ENCODE assay signal across 3 cellular contexts in the genomic region with DNA sequence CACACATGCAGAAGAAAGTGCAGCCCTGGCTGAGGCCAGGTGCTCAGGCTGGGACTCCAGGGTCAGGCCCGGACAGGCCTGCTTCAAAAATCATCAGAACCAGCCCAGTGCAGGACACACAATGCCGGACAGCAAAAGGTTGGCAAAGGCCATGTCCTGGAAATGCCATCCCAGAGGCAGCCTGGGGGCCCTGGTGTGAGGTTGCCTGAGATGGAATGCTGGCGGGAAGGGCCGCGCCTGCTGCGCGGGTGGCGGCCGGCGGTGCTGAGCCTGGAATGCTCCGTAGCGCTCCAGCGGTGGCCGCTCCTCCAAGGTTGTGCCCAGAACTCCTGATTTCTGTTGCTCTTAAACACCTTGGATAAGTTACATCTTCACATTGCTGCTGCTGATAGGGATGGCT.
TF ChIP-seq lines count a peak whose summit lies in the region.

No MANE protein-coding gene starts in this region.

TF ChIP-seq in Ishikawa, 13 proteins besides CTCF, POLR2A, EP300 and RAD21:
- TF ChIP-seq NFIC (IDR thresholded peaks at IDR 0.05): peak; percentile 38; the same call in 1 of the 2 replicates
- no peak for TF ChIP-seq CEBPB (IDR thresholded peaks at IDR 0.05)
- TF ChIP-seq, protein P1, sequence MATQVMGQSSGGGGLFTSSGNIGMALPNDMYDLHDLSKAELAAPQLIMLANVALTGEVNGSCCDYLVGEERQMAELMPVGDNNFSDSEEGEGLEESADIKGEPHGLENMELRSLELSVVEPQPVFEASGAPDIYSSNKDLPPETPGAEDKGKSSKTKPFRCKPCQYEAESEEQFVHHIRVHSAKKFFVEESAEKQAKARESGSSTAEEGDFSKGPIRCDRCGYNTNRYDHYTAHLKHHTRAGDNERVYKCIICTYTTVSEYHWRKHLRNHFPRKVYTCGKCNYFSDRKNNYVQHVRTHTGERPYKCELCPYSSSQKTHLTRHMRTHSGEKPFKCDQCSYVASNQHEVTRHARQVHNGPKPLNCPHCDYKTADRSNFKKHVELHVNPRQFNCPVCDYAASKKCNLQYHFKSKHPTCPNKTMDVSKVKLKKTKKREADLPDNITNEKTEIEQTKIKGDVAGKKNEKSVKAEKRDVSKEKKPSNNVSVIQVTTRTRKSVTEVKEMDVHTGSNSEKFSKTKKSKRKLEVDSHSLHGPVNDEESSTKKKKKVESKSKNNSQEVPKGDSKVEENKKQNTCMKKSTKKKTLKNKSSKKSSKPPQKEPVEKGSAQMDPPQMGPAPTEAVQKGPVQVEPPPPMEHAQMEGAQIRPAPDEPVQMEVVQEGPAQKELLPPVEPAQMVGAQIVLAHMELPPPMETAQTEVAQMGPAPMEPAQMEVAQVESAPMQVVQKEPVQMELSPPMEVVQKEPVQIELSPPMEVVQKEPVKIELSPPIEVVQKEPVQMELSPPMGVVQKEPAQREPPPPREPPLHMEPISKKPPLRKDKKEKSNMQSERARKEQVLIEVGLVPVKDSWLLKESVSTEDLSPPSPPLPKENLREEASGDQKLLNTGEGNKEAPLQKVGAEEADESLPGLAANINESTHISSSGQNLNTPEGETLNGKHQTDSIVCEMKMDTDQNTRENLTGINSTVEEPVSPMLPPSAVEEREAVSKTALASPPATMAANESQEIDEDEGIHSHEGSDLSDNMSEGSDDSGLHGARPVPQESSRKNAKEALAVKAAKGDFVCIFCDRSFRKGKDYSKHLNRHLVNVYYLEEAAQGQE (IDR thresholded peaks at IDR 0.05; ENCODE audit: low read depth): peak; percentile 52
- TF ChIP-seq TAF1 (IDR thresholded peaks at IDR 0.05; ENCODE audit: low read depth): no peak
- TF ChIP-seq YY1 (IDR thresholded peaks at IDR 0.05; ENCODE audit: low read depth): no peak
- TF ChIP-seq FOXM1 (IDR thresholded peaks at IDR 0.05; ENCODE audit: borderline replicate concordance, low read depth): no peak
- TF ChIP-seq, protein P2, sequence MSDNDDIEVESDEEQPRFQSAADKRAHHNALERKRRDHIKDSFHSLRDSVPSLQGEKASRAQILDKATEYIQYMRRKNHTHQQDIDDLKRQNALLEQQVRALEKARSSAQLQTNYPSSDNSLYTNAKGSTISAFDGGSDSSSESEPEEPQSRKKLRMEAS (IDR thresholded peaks at IDR 0.05): peak; percentile 58
- TF ChIP-seq, protein P3, sequence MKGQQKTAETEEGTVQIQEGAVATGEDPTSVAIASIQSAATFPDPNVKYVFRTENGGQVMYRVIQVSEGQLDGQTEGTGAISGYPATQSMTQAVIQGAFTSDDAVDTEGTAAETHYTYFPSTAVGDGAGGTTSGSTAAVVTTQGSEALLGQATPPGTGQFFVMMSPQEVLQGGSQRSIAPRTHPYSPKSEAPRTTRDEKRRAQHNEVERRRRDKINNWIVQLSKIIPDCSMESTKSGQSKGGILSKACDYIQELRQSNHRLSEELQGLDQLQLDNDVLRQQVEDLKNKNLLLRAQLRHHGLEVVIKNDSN (IDR thresholded peaks at IDR 0.05): no peak
- 0 out of 2 replicates have a peak, but pooled peaks have one; percentile 40 for TF ChIP-seq TCF12 (IDR thresholded peaks at IDR 0.05; ENCODE audit: low read depth)
- peak; percentile 77 for TF ChIP-seq TEAD4 (IDR thresholded peaks at IDR 0.05)
- no peak for TF ChIP-seq CREB1 (IDR thresholded peaks at IDR 0.05; ENCODE audit: low read depth)
- no peak for TF ChIP-seq EGR1 (IDR thresholded peaks at IDR 0.05)
- TF ChIP-seq ZBTB7A (IDR thresholded peaks at IDR 0.05; ENCODE audit: low read depth): no peak

TF ChIP-seq in HepG2, 621 proteins besides CTCF, POLR2A, EP300 and RAD21:
- TF ChIP-seq, protein P4, sequence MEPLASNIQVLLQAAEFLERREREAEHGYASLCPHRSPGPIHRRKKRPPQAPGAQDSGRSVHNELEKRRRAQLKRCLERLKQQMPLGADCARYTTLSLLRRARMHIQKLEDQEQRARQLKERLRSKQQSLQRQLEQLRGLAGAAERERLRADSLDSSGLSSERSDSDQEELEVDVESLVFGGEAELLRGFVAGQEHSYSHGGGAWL (CRISPR knock-in tag; IDR thresholded peaks at IDR 0.05): no peak
- TF ChIP-seq SKI (IDR thresholded peaks at IDR 0.05; ENCODE audit: partially characterized antibody) (no peak), AGO2 (optimal IDR thresholded peaks at IDR 0.05; ENCODE audit: low read depth, low read length) (peak; percentile 77), TRIM24 (CRISPR knock-in tag; IDR thresholded peaks at IDR 0.05) (no peak), RBM22 (optimal IDR thresholded peaks at IDR 0.05; ENCODE audit: low read length) (peak; percentile 4)

TF ChIP-seq in SK-N-SH, 30 proteins besides CTCF, POLR2A, EP300 and RAD21:
- TF ChIP-seq RFX5 (IDR thresholded peaks at IDR 0.05; ENCODE audit: low read length) (no peak), TEAD4 (IDR thresholded peaks at IDR 0.05; ENCODE audit: borderline replicate concordance, insufficient read depth) (no peak), TAF1 (IDR thresholded peaks at IDR 0.05; ENCODE audit: borderline replicate concordance, low read depth, low read length) (no peak), TCF12 (IDR thresholded peaks at IDR 0.05) (no peak), NFIC (IDR thresholded peaks at IDR 0.05; ENCODE audit: borderline replicate concordance) (no peak), YY1 (IDR thresholded peaks at IDR 0.05; ENCODE audit: low read depth) (no peak), SIN3A (IDR thresholded peaks at IDR 0.05; ENCODE audit: borderline replicate concordance, low read depth, low read length) (no peak), MXI1 (IDR thresholded peaks at IDR 0.05; ENCODE audit: low read depth, low read length) (no peak), IRF3 (IDR thresholded peaks at IDR 0.05; ENCODE audit: low read depth, low read length) (no peak), EZH2phosphoT487 (IDR thresholded peaks at IDR 0.05; ENCODE audit: borderline replicate concordance, low read depth) (no peak), USF2 (IDR thresholded peaks at IDR 0.05; ENCODE audit: borderline replicate concordance, low read depth, low read length) (no peak), CHD2 (IDR thresholded peaks at IDR 0.05; ENCODE audit: low read length, partially characterized antibody) (no peak)
- TF ChIP-seq, protein P3 (IDR thresholded peaks at IDR 0.05; ENCODE audit: borderline replicate concordance, low read depth): no peak
TF ChIP-seq in SK-N-SH: peak in this region for 0.
